In genomic region chr7:131506597-131506996, GRCh38 we compare ENCODE assay signal across 1 cellular context.
TF ChIP-seq lines count a peak whose summit lies in the region.

No MANE protein-coding gene starts in this region.

TF ChIP-seq in GM23338, 12 proteins besides CTCF, POLR2A, EP300 and RAD21 (continued from another document):
- TF ChIP-seq ETS1 (IDR thresholded peaks at IDR 0.05) (no peak), ZNF331 (CRISPR knock-in tag; IDR thresholded peaks at IDR 0.05; ENCODE audit: low read depth) (no peak), ZNF462 (CRISPR knock-in tag; IDR thresholded peaks at IDR 0.05) (no peak), STAT1 (IDR thresholded peaks at IDR 0.05; ENCODE audit: unreplicated experiment) (no peak), CREB1 (CRISPR knock-in tag; IDR thresholded peaks at IDR 0.05; ENCODE audit: low read depth) (no peak), EZH2phosphoT487 (IDR thresholded peaks at IDR 0.05; ENCODE audit: unreplicated experiment) (no peak), ZNF114 (CRISPR knock-in tag; IDR thresholded peaks at IDR 0.05) (no peak)
